In genomic region chr17:8314797-8315739, GRCh38 we compare ENCODE assay signal across 16 cellular contexts. TPM values are rescaled to one million over a fixed set of nuclear protein-coding genes. Genes with fewer than 3 reads are reported as not detected.
DNase-seq lines count a peak whose midpoint lies in the region; ATAC-seq, FAIRE-seq and TF ChIP-seq lines count a peak whose summit lies in the region.
"Had no signal": no experiment of that assay in that cellular context is flagged by ENCODE, and none has a peak within 500 bp of the region (broad histone marks: within the 10 kb centered on the region; RNA-seq: fewer than 3 reads in every experiment).

No MANE protein-coding gene starts in this region.

- ATAC-seq in IMR-90 (ENCODE audit: low read depth), result peak; percentile 18; the same call in 1 of the 2 replicates
- ATAC-seq in left lobe of liver, result peak; percentile 45
- ATAC-seq in GM21390 (IDR thresholded peaks at IDR 0.05; ENCODE audit: unreplicated experiment), result no peak
- ATAC-seq in esophagus mucosa, result no peak
- ATAC-seq: GM12878 had no signal

- H2BK5ac ChIP-seq in IMR-90 (ENCODE audit: low read depth, low read length, poor library complexity, severe bottlenecking) (no peak overlapping the region), H1 (ENCODE audit: low read depth, low read length) (no peak overlapping the region)

- peaks cover 83% of the 10 kb centered on the region for H3K27me3 ChIP-seq in IMR-90 (ENCODE audit: control insufficient read depth, insufficient read depth, low read length)
- peaks cover 3 to 28% (median 23%) of the 10 kb centered on the region in 4 experiments for H3K27me3 ChIP-seq in H1 (replicated peaks in 1 of 4; ENCODE audit: control insufficient read depth in 3 of 4, extremely low read depth in 1 of 4, insufficient read depth in 3 of 4, low read length in 3 of 4)

- H2AK5ac ChIP-seq in IMR-90 (ENCODE audit: low read depth, low read length) (no peak overlapping the region), H1 (ENCODE audit: low read depth, low read length) (no peak overlapping the region)

- no peak overlapping the region for H2AK9ac ChIP-seq in IMR-90 (replicated peaks; ENCODE audit: low read depth, low read length, poor library complexity)

- 3% methylated on average over 17 of the region's 29 CpGs; no CpG with 5 or more reads in 1 of the 2 experiments for WGBS in IMR-90 (ENCODE audit: extremely low coverage in 2 of 2, insufficient read length in 1 of 2), 2 experiments
- whole genome bisulfite sequencing in H1 (ENCODE audit: extremely low coverage in 1 of 2, insufficient coverage in 1 of 2, insufficient read length in 1 of 2, insufficient replicate concordance in 2 of 2, low coverage in 1 of 2, low lambda C conversion rate in 2 of 2, missing lambda C conversion rate in 1 of 2), 2 experiments, result 22% methylated on average over 24 of the region's 29 CpGs; no CpG with 5 or more reads in 1 of the 2 experiments

- H2BK15ac ChIP-seq in IMR-90 (ENCODE audit: low read depth, low read length) (no peak overlapping the region), H1 (ENCODE audit: low read length) (peak overlapping the region; percentile 92; the same call in 1 of the 2 replicates)

- no peak for FAIRE-seq in H1 (lab: Jason Lieb, UNC)
- FAIRE-seq: GM12878 had no signal

- H3K4me1 ChIP-seq in IMR-90 (ENCODE audit: control insufficient read depth, insufficient read depth, low read length), result no peaks in the 10 kb centered on the region; the same call in 1 of the 2 replicates
- peaks cover 0 to 16% (median 6%) of the 10 kb centered on the region in 4 experiments; a peak in 5 of 7 replicates for H3K4me1 ChIP-seq in H1 (replicated peaks in 1 of 4; ENCODE audit: control insufficient read depth in 3 of 4, insufficient read depth in 4 of 4, low read length in 3 of 4)

- peaks cover 14% of the 10 kb centered on the region for H3K23me2 ChIP-seq in H1 (ENCODE audit: low read depth, low read length)

- no peak overlapping the region for H4K8ac ChIP-seq in IMR-90 (ENCODE audit: low read depth in 2 of 2, low read length in 2 of 2)
- no peak overlapping the region; the same call in 1 of the 2 replicates for H4K8ac ChIP-seq in H1 (ENCODE audit: extremely low read depth, insufficient read depth, low read length)

- TF ChIP-seq CTCF in IMR-90 (conservative IDR thresholded peaks at IDR 0.05; ENCODE audit: low read depth, low read length) (no peak), H1 (IDR thresholded peaks at IDR 0.05; ENCODE audit: control extremely low read depth in 1 of 3, insufficient read depth in 1 of 3, low read depth in 1 of 3, low read length in 3 of 3) (no peak)

- H3K14ac ChIP-seq in IMR-90 (replicated peaks; ENCODE audit: low read depth, low read length) (no peak overlapping the region), H1 (ENCODE audit: insufficient read length) (no peak overlapping the region)

- H3K9ac ChIP-seq in IMR-90 (ENCODE audit: low read depth, low read length) (no peak overlapping the region), H1 (replicated peaks in 1 of 4; ENCODE audit: extremely low read depth in 1 of 4, low read depth in 3 of 4, low read length in 3 of 4) (no peak overlapping the region)

- no peak overlapping the region for H3K27ac ChIP-seq in IMR-90 (ENCODE audit: insufficient read depth, low read length)
- no peak overlapping the region for H3K27ac ChIP-seq in H1 (ENCODE audit: low read depth, low read length)
- H3K27ac ChIP-seq: esophagus muscularis mucosa, SK-N-MC, WERI-Rb-1 had no signal

- H2AFZ ChIP-seq in IMR-90 (replicated peaks; ENCODE audit: low read length, poor library complexity), result peak overlapping the region; percentile 71
- H2AFZ ChIP-seq in H1 (ENCODE audit: low read length), result peak overlapping the region; percentile 97

- H3K79me1 ChIP-seq in IMR-90 (ENCODE audit: low read depth in 1 of 2, low read length in 2 of 2), result no peaks in the 10 kb centered on the region
- H3K79me1 ChIP-seq in H1 (ENCODE audit: low read depth, low read length), result no peaks in the 10 kb centered on the region

- H3K18ac ChIP-seq in IMR-90 (ENCODE audit: low read depth, low read length) (no peak overlapping the region), H1 (ENCODE audit: extremely low read depth, low read length) (peak overlapping the region; percentile 38; the same call in 1 of the 2 replicates)

- CTCF ChIA-PET in IMR-90 (lab: Yijun Ruan, JAX) (no interaction called here), H1 (lab: Charles Lee; ENCODE audit: partially characterized antibody) (interaction anchor here (0.6 to 5.9 kb wide), 9 partner anchors 10 to 131 kb away, joined by 3 to 21 read pairs (median 4); partner anchors contain the start of gene SLC25A35)

- dilution Hi-C loops in IMR-90 (cut with HindIII; ENCODE audit: low sequenced_read_pairs, unreplicated experiment), result no loop called here

- H3K9me3 ChIP-seq in IMR-90 (ENCODE audit: control insufficient read depth, insufficient read depth, low read length), result no peaks in the 10 kb centered on the region
- no peaks in the 10 kb centered on the region for H3K9me3 ChIP-seq in H1 (ENCODE audit: insufficient read depth in 2 of 2, low read depth in 1 of 2, low read length in 1 of 2)
- H3K9me3 ChIP-seq: esophagus muscularis mucosa had no signal

- H3K4ac ChIP-seq in IMR-90 (ENCODE audit: low read depth, low read length) (no peak overlapping the region), H1 (replicated peaks; ENCODE audit: insufficient read length, low read depth, low read length) (no peak overlapping the region)

- no peaks in the 10 kb centered on the region for H3K36me3 ChIP-seq in IMR-90 (ENCODE audit: control insufficient read depth, insufficient read depth, low read length)
- H3K36me3 ChIP-seq in H1 (ENCODE audit: control insufficient read depth in 2 of 4, insufficient read depth in 4 of 4, low read length in 3 of 4), result no peaks in the 10 kb centered on the region
- H3K36me3 ChIP-seq: WERI-Rb-1 had no signal

- no TSS peak for BruUV-seq in IMR-90 (replicated peaks; lab: Mats Ljungman, UMichigan)

- no peak overlapping the region for H4K5ac ChIP-seq in IMR-90 (ENCODE audit: low read depth, low read length)
- no peak overlapping the region for H4K5ac ChIP-seq in H1 (ENCODE audit: insufficient read length, low read depth, low read length)

- peak overlapping the region; percentile 49; the same call in 1 of the 2 replicates for H3K4me2 ChIP-seq in IMR-90 (ENCODE audit: low read depth, low read length)
- H3K4me2 ChIP-seq in H1 (ENCODE audit: insufficient read depth in 1 of 2, low read depth in 2 of 2, low read length in 2 of 2), result peak overlapping the region; percentile 97 to 98

- POLR2A ChIA-PET in IMR-90 (lab: Charles Lee; ENCODE audit: unreplicated experiment) (interaction anchor here (0.7 kb wide), 1 partner anchor 11 kb away, joined by 3 read pairs; no protein-coding TSS in a partner anchor), H1 (lab: Charles Lee; ENCODE audit: partially characterized antibody) (interaction anchor here (0.7 to 3.6 kb wide), 9 partner anchors 12 to 142 kb away, joined by 3 to 24 read pairs (median 4); partner anchors contain the start of genes KRABD2, RPL26 and SLC25A35)

- TF ChIP-seq RAD21 in IMR-90 (IDR thresholded peaks at IDR 0.05; ENCODE audit: low read length) (no peak), H1 (IDR thresholded peaks at IDR 0.05 in 1 of 2, conservative IDR thresholded peaks at IDR 0.05 in 1 of 2; ENCODE audit: low read depth in 2 of 2, low read length in 2 of 2) (no peak)

- no peak overlapping the region for H2BK20ac ChIP-seq in IMR-90 (ENCODE audit: low read depth, low read length)
- H2BK20ac ChIP-seq in H1 (ENCODE audit: low read length), result no peak overlapping the region; the same call in 1 of the 2 replicates

- H3K23ac ChIP-seq in IMR-90 (ENCODE audit: low read depth, low read length) (no peak overlapping the region), H1 (ENCODE audit: insufficient read length) (no peak overlapping the region)

- TF ChIP-seq POLR2A in IMR-90 (IDR thresholded peaks at IDR 0.05; ENCODE audit: low read depth, low read length) (no peak), H1 (IDR thresholded peaks at IDR 0.05; ENCODE audit: control extremely low read depth in 1 of 2, low read depth in 2 of 2, low read length in 2 of 2) (no peak)

- no peaks in the 10 kb centered on the region for H4K20me1 ChIP-seq in IMR-90 (ENCODE audit: insufficient read depth, low read length)
- no peaks in the 10 kb centered on the region for H4K20me1 ChIP-seq in H1 (replicated peaks in 1 of 2; ENCODE audit: control insufficient read depth in 1 of 2, insufficient read depth in 2 of 2, low read length in 2 of 2)

- no peak overlapping the region for H3K56ac ChIP-seq in IMR-90 (ENCODE audit: extremely low read depth, insufficient read depth, low read length)
- H3K56ac ChIP-seq in H1 (replicated peaks; ENCODE audit: insufficient read length, low read depth, low read length), result no peak overlapping the region

- no peaks in the 10 kb centered on the region for H3K79me2 ChIP-seq in H1 (ENCODE audit: control insufficient read depth in 1 of 2, insufficient read depth in 2 of 2, low read length in 2 of 2)

- H4K91ac ChIP-seq in IMR-90 (ENCODE audit: insufficient read depth, low read depth, low read length), result no peak overlapping the region
- H4K91ac ChIP-seq in H1 (replicated peaks; ENCODE audit: insufficient read length, low read length), result peak overlapping the region; percentile 61

- intact Hi-C loops in IMR-90 (cut with micrococcal nuclease), result no loop called here

- H2BK120ac ChIP-seq in IMR-90 (ENCODE audit: low read depth, low read length), result no peak overlapping the region
- H2BK120ac ChIP-seq in H1 (replicated peaks; ENCODE audit: low read depth, low read length), result peak overlapping the region; percentile 55

- no peak for TF ChIP-seq EP300 in H1 (IDR thresholded peaks at IDR 0.05; ENCODE audit: borderline replicate concordance in 1 of 2, low read depth in 2 of 2, low read length in 2 of 2)

- DNase-seq in IMR-90, result no peak
- DNase-seq in H1 (ENCODE audit: low read depth in 1 of 2, low spot score in 2 of 2), result no peak
- DNase-seq in left lobe of liver (ENCODE audit: low spot score), result no peak
- peak; percentile 38 for DNase-seq in retina
- DNase-seq in activated naive CD4-positive, alpha-beta T cell (lab: John Stamatoyannopoulos, UW), result no peak
- DNase-seq: activated naive CD4-positive, alpha-beta T cell treated with Interleukin-2 at 50 U/mL for 16 hours; CD4-positive, CD25-positive, alpha-beta regulatory T cell; NCI-H1048; NCI-H226; stimulated activated naive CD4-positive, alpha-beta T cell; WERI-Rb-1 had no signal

- no peaks in the 10 kb centered on the region for H3K9me1 ChIP-seq in IMR-90 (ENCODE audit: insufficient read depth, low read length)

- H2BK12ac ChIP-seq in H1 (ENCODE audit: low read depth, low read length), result peak overlapping the region; percentile 68; the same call in 1 of the 2 replicates

- in situ Hi-C loops in IMR-90 (cut with MboI; ENCODE audit: low sequenced_read_pairs), result loop anchor here (25.0 kb wide), 1 partner anchor 228 kb away; the partner anchor contains the start of gene ALOX12B

- no peak overlapping the region for H3K4me3 ChIP-seq in IMR-90 (ENCODE audit: insufficient read depth, low read depth, low read length)
- peak overlapping the region; percentile 46 to 79 (median 66) for H3K4me3 ChIP-seq in H1 (ENCODE audit: extremely low read depth in 1 of 4, insufficient read depth in 2 of 4, low read depth in 3 of 4, low read length in 4 of 4)
- H3K4me3 ChIP-seq: esophagus muscularis mucosa, GM12878, SK-N-MC had no signal

RNA-seq across cellular contexts. Expression of gene ARHGEF15, which starts 5.0 kb away (rescaled TPM):
- total RNA-seq in IMR-90 (2012; rRNA removed) (not detected in 2 replicates), left lobe of liver (1.9 TPM), esophagus mucosa (1.8 TPM)
- polyA plus RNA-seq in IMR-90 (2012; rRNA removed) (not detected in 2 replicates), H1 (2011; rRNA removed) (4.1 and 9.3 TPM in 2 replicates)
- polyA plus RNA-seq in IMR-90 (2012; cell fraction: cytosol; rRNA removed), result not detected in 2 replicates
- polyA plus RNA-seq in IMR-90 (2012; cell fraction: nucleus; rRNA removed; ENCODE audit: low replicate concordance), result 0.02 TPM in 2 replicates
- total RNA-seq in H1 (2021; fragmentation: NEBNext Ultra II Directional; extraction: Animal tissue kit (Norgen Biotek cat#: 25700)), result 0.67 and 1.8 TPM in 2 replicates
- polyA plus RNA-seq in H1 (2011; cell fraction: cytosol; rRNA removed), result 0.80 TPM
- polyA plus RNA-seq in H1 (2011; cell fraction: nucleus; rRNA removed), result 2.7 TPM
- 0.41 to 0.90 TPM (median 0.66 TPM) in 4 replicates for polyA plus RNA-seq in H1 (2012, experiment 1 of 2)
- 0.72 TPM for polyA plus RNA-seq in H1 (2012, experiment 2 of 2)
- 0.87 TPM for polyA plus RNA-seq in H1 (2013, experiment 1 of 2)
- 0.72 TPM for polyA plus RNA-seq in H1 (2013, experiment 2 of 2)
- 0.63 and 0.66 TPM in 2 replicates for polyA minus RNA-seq in H1 (2011; rRNA and poly(A)+ RNA removed)
- 0.66 TPM for polyA minus RNA-seq in H1 (2011; cell fraction: cytosol; rRNA and poly(A)+ RNA removed)
- polyA minus RNA-seq in H1 (2011; cell fraction: nucleus; rRNA and poly(A)+ RNA removed), result 0.60 TPM
- total RNA-seq: CD4-positive, CD25-positive, alpha-beta regulatory T cell; GM12878 had no signal
- polyA plus RNA-seq: CD4-positive, CD25-positive, alpha-beta regulatory T cell; GM12878 had no signal

RNA-seq across cellular contexts. Expression of gene SLC25A35, which starts 19.9 kb away (rescaled TPM):
- total RNA-seq in IMR-90 (2012; rRNA removed) (0.18 and 0.28 TPM in 2 replicates), left lobe of liver (2.3 TPM), esophagus mucosa (2.6 TPM)
- polyA plus RNA-seq in IMR-90 (2012; rRNA removed) (2.0 and 3.1 TPM in 2 replicates), H1 (2011; rRNA removed) (4.2 and 6.0 TPM in 2 replicates)
- 1.1 and 2.6 TPM in 2 replicates for polyA plus RNA-seq in IMR-90 (2012; cell fraction: cytosol; rRNA removed)
- polyA plus RNA-seq in IMR-90 (2012; cell fraction: nucleus; rRNA removed; ENCODE audit: low replicate concordance), result 14.4 and 15.6 TPM in 2 replicates
- 3.6 and 5.8 TPM in 2 replicates for total RNA-seq in H1 (2021; fragmentation: NEBNext Ultra II Directional; extraction: Animal tissue kit (Norgen Biotek cat#: 25700))
- 3.1 TPM for polyA plus RNA-seq in H1 (2011; cell fraction: cytosol; rRNA removed)
- 16.8 TPM for polyA plus RNA-seq in H1 (2011; cell fraction: nucleus; rRNA removed)
- 3.5 to 7.5 TPM (median 6.5 TPM) in 4 replicates for polyA plus RNA-seq in H1 (2012, experiment 1 of 2)
- polyA plus RNA-seq in H1 (2012, experiment 2 of 2), result 7.1 TPM
- 4.9 TPM for polyA plus RNA-seq in H1 (2013, experiment 1 of 2)
- polyA plus RNA-seq in H1 (2013, experiment 2 of 2), result 5.0 TPM
- polyA minus RNA-seq in H1 (2011; rRNA and poly(A)+ RNA removed), result 1.6 and 2.0 TPM in 2 replicates
- polyA minus RNA-seq in H1 (2011; cell fraction: cytosol; rRNA and poly(A)+ RNA removed), result 5.4 TPM
- polyA minus RNA-seq in H1 (2011; cell fraction: nucleus; rRNA and poly(A)+ RNA removed), result 4.0 TPM

RNA-seq across cellular contexts. Expression of gene ODF4, which starts 24.6 kb away (rescaled TPM):
- not detected in 2 replicates for total RNA-seq in IMR-90 (2012; rRNA removed)
- polyA plus RNA-seq in IMR-90 (2012; rRNA removed), result not detected in 2 replicates
- not detected in 2 replicates for polyA plus RNA-seq in IMR-90 (2012; cell fraction: cytosol; rRNA removed)
- polyA plus RNA-seq in IMR-90 (2012; cell fraction: nucleus; rRNA removed; ENCODE audit: low replicate concordance), result not detected in 2 replicates
- not detected in 2 replicates for total RNA-seq in H1 (2021; fragmentation: NEBNext Ultra II Directional; extraction: Animal tissue kit (Norgen Biotek cat#: 25700))
- polyA plus RNA-seq in H1 (2011; rRNA removed), result not detected in 2 replicates
- not detected for polyA plus RNA-seq in H1 (2011; cell fraction: cytosol; rRNA removed)
- polyA plus RNA-seq in H1 (2011; cell fraction: nucleus; rRNA removed), result not detected
- polyA plus RNA-seq in H1 (2012, experiment 1 of 2), result not detected in 4 replicates
- not detected for polyA plus RNA-seq in H1 (2012, experiment 2 of 2)
- polyA plus RNA-seq in H1 (2013, experiment 1 of 2), result not detected
- polyA plus RNA-seq in H1 (2013, experiment 2 of 2), result not detected
- not detected in 2 replicates for polyA minus RNA-seq in H1 (2011; rRNA and poly(A)+ RNA removed)
- not detected for polyA minus RNA-seq in H1 (2011; cell fraction: cytosol; rRNA and poly(A)+ RNA removed)
- polyA minus RNA-seq in H1 (2011; cell fraction: nucleus; rRNA and poly(A)+ RNA removed), result not detected
- not detected for total RNA-seq in left lobe of liver
- not detected for total RNA-seq in esophagus mucosa
- total RNA-seq: CD4-positive, CD25-positive, alpha-beta regulatory T cell; esophagus muscularis mucosa; GM12878 had no signal
- polyA plus RNA-seq: CD4-positive, CD25-positive, alpha-beta regulatory T cell; GM12878 had no signal

RNA-seq across cellular contexts. Expression of gene RANGRF, which starts 26.6 kb away (rescaled TPM):
- total RNA-seq in IMR-90 (2012; rRNA removed) (16.1 and 19.5 TPM in 2 replicates), left lobe of liver (6.6 TPM), esophagus mucosa (12.7 TPM)
- polyA plus RNA-seq in IMR-90 (2012; rRNA removed) (36.6 and 42.9 TPM in 2 replicates), H1 (2011; rRNA removed) (49.6 and 52.8 TPM in 2 replicates)
- 33.8 and 42.7 TPM in 2 replicates for polyA plus RNA-seq in IMR-90 (2012; cell fraction: cytosol; rRNA removed)
- polyA plus RNA-seq in IMR-90 (2012; cell fraction: nucleus; rRNA removed; ENCODE audit: low replicate concordance), result 26.1 and 34.2 TPM in 2 replicates
- 36.9 and 39.4 TPM in 2 replicates for total RNA-seq in H1 (2021; fragmentation: NEBNext Ultra II Directional; extraction: Animal tissue kit (Norgen Biotek cat#: 25700))
- 57.8 TPM for polyA plus RNA-seq in H1 (2011; cell fraction: cytosol; rRNA removed)
- polyA plus RNA-seq in H1 (2011; cell fraction: nucleus; rRNA removed), result 77.2 TPM
- polyA plus RNA-seq in H1 (2012, experiment 1 of 2), result 48.7 to 53.1 TPM (median 50.5 TPM) in 4 replicates
- 76.5 TPM for polyA plus RNA-seq in H1 (2012, experiment 2 of 2)
- polyA plus RNA-seq in H1 (2013, experiment 1 of 2), result 59.0 TPM
- polyA plus RNA-seq in H1 (2013, experiment 2 of 2), result 57.7 TPM
- 19.5 and 20.1 TPM in 2 replicates for polyA minus RNA-seq in H1 (2011; rRNA and poly(A)+ RNA removed)
- 22.1 TPM for polyA minus RNA-seq in H1 (2011; cell fraction: cytosol; rRNA and poly(A)+ RNA removed)
- polyA minus RNA-seq in H1 (2011; cell fraction: nucleus; rRNA and poly(A)+ RNA removed), result 14.0 TPM

Comparison
In these comparisons a context has a peak if more than half of its experiments do, and no peak if none do; other contexts are left out.
1. ATAC-seq: peak in IMR-90 (single experiment) and left lobe of liver (single experiment); none in GM21390 (single experiment) and esophagus mucosa (single experiment).